19 cellular contexts compared by ENCODE assay signal in genomic region chr3:178318957-178319528, GRCh38.
A peak's percentile ranks its signal among the peaks of the same experiment; 100 is the strongest.
DNase-seq lines count a peak whose midpoint lies in the region; ATAC-seq, FAIRE-seq and TF ChIP-seq lines count a peak whose summit lies in the region.
"Had no signal": no experiment of that assay in that cellular context is flagged by ENCODE, and none has a peak within 500 bp of the region (broad histone marks: within the 10 kb centered on the region; RNA-seq: fewer than 3 reads in every experiment).

No MANE protein-coding gene starts in this region.

- H3K9me3 Mint-ChIP-seq in GM23338 (no peaks in the 10 kb centered on the region), nephron (peaks cover 4% of the 10 kb centered on the region)
- H3K9me3 Mint-ChIP-seq: CD4-positive, CD25-positive, alpha-beta regulatory T cell had no signal

- no peak overlapping the region for H3K27ac ChIP-seq in GM23338 (ENCODE audit: low read depth)
- peak overlapping the region; percentile 97 for H3K27ac ChIP-seq in SJCRH30
- H3K27ac ChIP-seq in caudate nucleus (ENCODE audit: low read depth, low read length): peak overlapping the region; percentile 46

- H3K27me3 Mint-ChIP-seq in GM23338 (ENCODE audit: insufficient read depth, low read depth, poor library complexity) (no peaks in the 10 kb centered on the region), nephron (ENCODE audit: low read depth) (no peaks in the 10 kb centered on the region)
- H3K27me3 Mint-ChIP-seq: B cell; CD4-positive, CD25-positive, alpha-beta regulatory T cell had no signal

- H3K4me3 ChIP-seq in GM23338 (no peak overlapping the region), SJCRH30 (no peak overlapping the region)

- H4K20me1 ChIP-seq in GM23338 (replicated peaks; ENCODE audit: insufficient read depth): no peaks in the 10 kb centered on the region

- no peak overlapping the region for H2AFZ ChIP-seq in GM23338

- peaks cover 13% of the 10 kb centered on the region for H3K4me1 ChIP-seq in GM23338 (ENCODE audit: insufficient read depth)
- H3K4me1 ChIP-seq in SJCRH30: peaks cover 32% of the 10 kb centered on the region

- H3K4me3 Mint-ChIP-seq in GM23338 (no peak overlapping the region), nephron (no peak overlapping the region)
- H3K4me3 Mint-ChIP-seq: B cell; CD4-positive, CD25-positive, alpha-beta regulatory T cell had no signal

- no peaks in the 10 kb centered on the region for H3K27me3 ChIP-seq in GM23338 (ENCODE audit: insufficient read depth)
- no peaks in the 10 kb centered on the region for H3K27me3 ChIP-seq in SJCRH30

- no peaks in the 10 kb centered on the region for H3K79me2 ChIP-seq in GM23338 (replicated peaks; ENCODE audit: insufficient read depth)

- no peak for FAIRE-seq in GM12892 (lab: Jason Lieb, UNC)

- no peak for TF ChIP-seq POLR2A in GM12892 (IDR thresholded peaks at IDR 0.05; ENCODE audit: low read depth, low read length)

- H3K4me2 ChIP-seq in GM23338: no peak overlapping the region

- no peaks in the 10 kb centered on the region for H3K36me3 Mint-ChIP-seq in GM23338 (ENCODE audit: low read depth)
- H3K36me3 Mint-ChIP-seq in nephron (ENCODE audit: low read depth): no peaks in the 10 kb centered on the region
- H3K36me3 Mint-ChIP-seq: CD4-positive, CD25-positive, alpha-beta regulatory T cell had no signal

- DNase-seq in GM23338 (ENCODE audit: low spot score) (no peak), SJCRH30 (no peak), caudate nucleus (lab: John Stamatoyannopoulos, UW) (no peak), GM12892 (ENCODE audit: insufficient read length) (no peak), activated gamma-delta T cell (lab: John Stamatoyannopoulos, UW) (no peak)
- DNase-seq in activated CD4-positive, alpha-beta T cell treated with anti-CD3 and anti-CD28 coated beads for 1 hour: no peak
- DNase-seq: Calu3; CD4-positive, CD25-positive, alpha-beta regulatory T cell; DMS79; HCEC 1CT; KBM-7; NCI-H1417 treated with DMSO at 0.1 percent for 48 hours; NCI-H2029 treated with DMSO at 0.1 percent for 48 hours; NCI-H2171 treated with DMSO at 0.1 percent for 48 hours; NCI-H748 treated with DMSO at 0.1 percent for 48 hours; PC-3 had no signal

- H3K36me3 ChIP-seq in GM23338 (ENCODE audit: insufficient read depth) (no peaks in the 10 kb centered on the region), SJCRH30 (no peaks in the 10 kb centered on the region)

- ATAC-seq in GM23338 (no peak), HG02763 (IDR thresholded peaks at IDR 0.05; ENCODE audit: unreplicated experiment) (no peak)
- ATAC-seq: PC-3 had no signal

- H3F3A ChIP-seq in GM23338 (replicated peaks; ENCODE audit: low read depth): no peaks in the 10 kb centered on the region

- no peaks in the 10 kb centered on the region; the same call in 1 of the 2 replicates for H3K9me2 ChIP-seq in GM23338 (ENCODE audit: insufficient read depth)

- 0 out of 2 replicates have a peak overlapping the region, but pooled peaks have one; percentile 11 for H3K27ac Mint-ChIP-seq in GM23338
- H3K27ac Mint-ChIP-seq in nephron: peak overlapping the region; percentile 14 to 94 (median 54)
- H3K27ac Mint-ChIP-seq: B cell; CD4-positive, CD25-positive, alpha-beta regulatory T cell had no signal

- TF ChIP-seq CTCF in GM23338 (conservative IDR thresholded peaks at IDR 0.05; ENCODE audit: low read depth in 2 of 2) (no peak), nephron (IDR thresholded peaks at IDR 0.05; ENCODE audit: unreplicated experiment in 3 of 3) (no peak)

- peaks cover 16% of the 10 kb centered on the region for H3K4me1 Mint-ChIP-seq in GM23338
- peaks cover 47% of the 10 kb centered on the region for H3K4me1 Mint-ChIP-seq in nephron
- H3K4me1 Mint-ChIP-seq: B cell; CD4-positive, CD25-positive, alpha-beta regulatory T cell had no signal

- H3K9me3 ChIP-seq in SJCRH30 (replicated peaks): no peaks in the 10 kb centered on the region

TF ChIP-seq in GM23338, 12 proteins besides CTCF, POLR2A, EP300 and RAD21:
- TF ChIP-seq EZH2 (IDR thresholded peaks at IDR 0.05; ENCODE audit: low read depth, unreplicated experiment): no peak
- TF ChIP-seq NANOG (IDR thresholded peaks at IDR 0.05; ENCODE audit: borderline replicate concordance): no peak
- no peak for TF ChIP-seq CREB1 (CRISPR knock-in tag; IDR thresholded peaks at IDR 0.05; ENCODE audit: low read depth)
- TF ChIP-seq ETS1 (IDR thresholded peaks at IDR 0.05): no peak
- TF ChIP-seq STAT1 (IDR thresholded peaks at IDR 0.05; ENCODE audit: unreplicated experiment): no peak
- no peak for TF ChIP-seq POLR2AphosphoS5 (IDR thresholded peaks at IDR 0.05; ENCODE audit: low read depth)
- no peak for TF ChIP-seq EZH2phosphoT487 (IDR thresholded peaks at IDR 0.05; ENCODE audit: unreplicated experiment)
- TF ChIP-seq ZNF114 (CRISPR knock-in tag; IDR thresholded peaks at IDR 0.05): no peak
